ENCODE assay signal across 21 cellular contexts in genomic region chr2:178333851-178334250, GRCh38.
"Had no signal": no experiment of that assay in that cellular context is flagged by ENCODE, and none has a peak within 500 bp of the region (broad histone marks: within the 10 kb centered on the region; RNA-seq: fewer than 3 reads in every experiment).

No MANE protein-coding gene starts in this region.

- H3K4me2 ChIP-seq: hepatocyte had no signal

- H3K4me1 Mint-ChIP-seq: activated naive CD4-positive, alpha-beta T cell treated with anti-CD3 and anti-CD28 coated beads, Interleukin-2, amount 50 U/mL, for 24 hours; immature natural killer cell; WTC11 had no signal

- H3K4me1 ChIP-seq: tibial artery had no signal

- H3K36me3 ChIP-seq: neutrophil, ovary had no signal

- H3K27ac ChIP-seq: hepatocyte, neutrophil, ovary, skin epidermis, tibial artery had no signal

- H3K9me3 Mint-ChIP-seq: activated naive CD4-positive, alpha-beta T cell treated with anti-CD3 and anti-CD28 coated beads, Interleukin-2, amount 50 U/mL, for 24 hours; brain; nephron; stimulated activated naive CD8-positive, alpha-beta T cell treated with anti-CD3 and anti-CD28 coated beads, Interleukin-15, Interleukin-2, amounts not matched to agents 100 ng/mL and 50 ng/mL, for 24 hours; WTC11 had no signal

- H3K27ac Mint-ChIP-seq: activated naive CD4-positive, alpha-beta T cell treated with anti-CD3 and anti-CD28 coated beads, Interleukin-2, amount 50 U/mL, for 24 hours; immature natural killer cell; stimulated activated naive CD8-positive, alpha-beta T cell treated with anti-CD3 and anti-CD28 coated beads, Interleukin-15, Interleukin-2, amounts not matched to agents 100 ng/mL and 50 ng/mL, for 24 hours; WTC11 had no signal

- H3K4me3 Mint-ChIP-seq: activated naive CD4-positive, alpha-beta T cell treated with anti-CD3 and anti-CD28 coated beads, Interleukin-2, amount 50 U/mL, for 24 hours; brain; immature natural killer cell; nephron; stimulated activated naive CD8-positive, alpha-beta T cell treated with anti-CD3 and anti-CD28 coated beads, Interleukin-15, Interleukin-2, amounts not matched to agents 100 ng/mL and 50 ng/mL, for 24 hours; WTC11 had no signal

- H2AFZ ChIP-seq: hepatocyte had no signal

- H3K27me3 Mint-ChIP-seq: activated naive CD4-positive, alpha-beta T cell treated with anti-CD3 and anti-CD28 coated beads, Interleukin-2, amount 50 U/mL, for 24 hours; brain had no signal

- DNase-seq: activated gamma-delta T cell treated with Interleukin-2 at 50 U/mL for 16 hours; activated T-cell treated with anti-CD3 and anti-CD28 coated beads, Interleukin-2, amount 50 U/mL, for 1 hour; anterior cingulate cortex; foreskin melanocyte; glutamatergic neuron; immature natural killer cell; left ventricle myocardium superior; midbrain; ovary; right cardiac atrium; stimulated activated CD4-positive, alpha-beta T cell treated with anti-CD3 and anti-CD28 coated beads, Interleukin-1b, Interleukin-23, amount 100 ng/mL, for 48 hours; T-helper 9 cell; tibial artery had no signal

- H3K79me2 ChIP-seq: hepatocyte had no signal

- H3K4me3 ChIP-seq: hepatocyte, ovary, skin epidermis, tibial artery had no signal

- ATAC-seq: left ventricle myocardium superior, right cardiac atrium, WTC11 had no signal

- H3K36me3 Mint-ChIP-seq: activated naive CD4-positive, alpha-beta T cell treated with anti-CD3 and anti-CD28 coated beads, Interleukin-2, amount 50 U/mL, for 24 hours; immature natural killer cell; WTC11 had no signal

- H3K27me3 ChIP-seq: hepatocyte, ovary, tibial artery had no signal

- H3K9me3 ChIP-seq: neutrophil, ovary, tibial artery had no signal
